23 cellular contexts compared by ENCODE assay signal in genomic region chr2:171972329-171972982, GRCh38. TPM values are rescaled to one million over a fixed set of nuclear protein-coding genes. Genes with fewer than 3 reads are reported as not detected.
A peak's percentile ranks its signal among the peaks of the same experiment; 100 is the strongest.
DNase-seq lines count a peak whose midpoint lies in the region; ATAC-seq and TF ChIP-seq lines count a peak whose summit lies in the region.
"Had no signal": no experiment of that assay in that cellular context is flagged by ENCODE, and none has a peak within 500 bp of the region (broad histone marks: within the 10 kb centered on the region; RNA-seq: fewer than 3 reads in every experiment).

No MANE protein-coding gene starts in this region.

- peaks cover 53% of the 10 kb centered on the region for H3K36me3 Mint-ChIP-seq in activated naive CD8-positive, alpha-beta T cell treated with anti-CD3 and anti-CD28 coated beads, Interleukin-2, amount 10 ng/mL, durations not matched to agents 7 days and 5 days

- peaks cover 12 to 65% of the 10 kb centered on the region in 2 experiments for H3K36me3 ChIP-seq in HEK293 (ENCODE audit: control insufficient read depth in 2 of 2, insufficient read depth in 1 of 2, low read length in 2 of 2)

- H3K27ac Mint-ChIP-seq in activated naive CD8-positive, alpha-beta T cell treated with anti-CD3 and anti-CD28 coated beads, Interleukin-2, amount 10 ng/mL, durations not matched to agents 7 days and 5 days: peak overlapping the region; percentile 47
- H3K27ac Mint-ChIP-seq: B cell had no signal

- H3K27ac ChIP-seq in HEK293 (ENCODE audit: extremely low read depth, low read depth, low read length): no peak overlapping the region
- H3K27ac ChIP-seq: A549, HL-60, SJSA1 had no signal

- H3K4me3 ChIP-seq in HEK293 (ENCODE audit: low read depth, low read length): no peak overlapping the region
- H3K4me3 ChIP-seq: A549, SJSA1 had no signal

- H3K9me3 ChIP-seq in HEK293 (ENCODE audit: control insufficient read depth, insufficient read depth, low read depth, low read length): no peaks in the 10 kb centered on the region
- H3K9me3 ChIP-seq: A549, SJSA1 had no signal

- H3K9me3 Mint-ChIP-seq in activated naive CD8-positive, alpha-beta T cell treated with anti-CD3 and anti-CD28 coated beads, Interleukin-2, amount 10 ng/mL, durations not matched to agents 7 days and 5 days: peaks cover 3% of the 10 kb centered on the region
- H3K9me3 Mint-ChIP-seq: CD14-positive monocyte had no signal

- POLR2A ChIA-PET in HEK293 (lab: Yijun Ruan, JAX): interaction anchor here (1.1 kb wide), 1 partner anchor 113 kb away, joined by 5 read pairs; the partner anchor contains the start of gene DLX1
- POLR2A ChIA-PET in activated naive CD8-positive, alpha-beta T cell treated with anti-CD3 and anti-CD28 coated beads, Interleukin-2, amount 10 ng/mL, durations not matched to agents 7 days and 5 days (lab: Charles Lee): interaction anchor here (0.8 kb wide), 1 partner anchor 28 kb away, joined by 3 read pairs; no protein-coding TSS in a partner anchor

- CTCF ChIA-PET in HEK293 (lab: Yijun Ruan, JAX): no interaction called here

- H3K4me1 Mint-ChIP-seq in activated naive CD8-positive, alpha-beta T cell treated with anti-CD3 and anti-CD28 coated beads, Interleukin-2, amount 10 ng/mL, durations not matched to agents 7 days and 5 days: peaks cover 11% of the 10 kb centered on the region
- H3K4me1 Mint-ChIP-seq: B cell had no signal

- no peaks in the 10 kb centered on the region for H3K27me3 Mint-ChIP-seq in activated naive CD8-positive, alpha-beta T cell treated with anti-CD3 and anti-CD28 coated beads, Interleukin-2, amount 10 ng/mL, durations not matched to agents 7 days and 5 days
- H3K27me3 Mint-ChIP-seq: B cell had no signal

- ATAC-seq in activated naive CD8-positive, alpha-beta T cell treated with anti-CD3 and anti-CD28 coated beads, Interleukin-2, amount 10 ng/mL, durations not matched to agents 7 days and 5 days (ENCODE audit: low read depth): no peak
- ATAC-seq in HG03135 (IDR thresholded peaks at IDR 0.05; ENCODE audit: unreplicated experiment): no peak
- ATAC-seq: Right ventricle myocardium inferior had no signal

- no peak overlapping the region for H3K4me3 Mint-ChIP-seq in activated naive CD8-positive, alpha-beta T cell treated with anti-CD3 and anti-CD28 coated beads, Interleukin-2, amount 10 ng/mL, durations not matched to agents 7 days and 5 days
- H3K4me3 Mint-ChIP-seq: B cell, CD14-positive monocyte had no signal

- no peaks in the 10 kb centered on the region for H3K4me1 ChIP-seq in HEK293 (ENCODE audit: control insufficient read depth, insufficient read depth, low read length)
- H3K4me1 ChIP-seq: A549, SJSA1 had no signal

- DNase-seq in OCI-M1 (lab: John Stamatoyannopoulos, UW) (peak; percentile 17), kidney tubule cell (ENCODE audit: low spot score) (peak; percentile 36), activated gamma-delta T cell treated with Interleukin-2 at 50 U/mL for 16 hours (no peak)
- no peak for DNase-seq in activated naive CD8-positive, alpha-beta T cell treated with anti-CD3 and anti-CD28 coated beads, Interleukin-2, amount 10 ng/mL, durations not matched to agents 7 days and 5 days
- no peak for DNase-seq in activated CD8-positive, alpha-beta memory T cell treated with anti-CD3 and anti-CD28 coated beads for 24 hours
- DNase-seq: DMS53; GF-D8; MV-4-11; NCI-H1105 treated with DMSO at 0.1 percent for 48 hours; NCI-H2081; NCI-H2171; NCI-H345; NCI-H524; NCI-H774; NK-92 treated with Interleukin-12 subunit alpha and Interleukin-12 subunit beta, amount 100 ng/mL, for 24 hours had no signal

- TF ChIP-seq CTCF in HEK293 (tag by site-specific recombination; IDR thresholded peaks at IDR 0.05): no peak

TF ChIP-seq in HEK293, 187 proteins besides CTCF, POLR2A, EP300 and RAD21:
- TF ChIP-seq BCL11B (tag by site-specific recombination; IDR thresholded peaks at IDR 0.05; ENCODE audit: low read depth): no peak
- TF ChIP-seq ZNF426 (tag by site-specific recombination; IDR thresholded peaks at IDR 0.05): no peak
- TF ChIP-seq PRDM1 (tag by site-specific recombination; IDR thresholded peaks at IDR 0.05): peak; percentile 90
- no peak for TF ChIP-seq ZIC2 (tag by site-specific recombination; IDR thresholded peaks at IDR 0.05)
- TF ChIP-seq ZNF121 (tag by site-specific recombination; IDR thresholded peaks at IDR 0.05): peak; percentile 61; the same call in 1 of the 2 replicates

RNA-seq across cellular contexts. Expression of gene METAP1D, which starts 27.3 kb away (rescaled TPM):
- 1 to 10 TPM; 4.5 to 5.6 TPM for total RNA-seq in activated naive CD8-positive, alpha-beta T cell treated with anti-CD3 and anti-CD28 coated beads, Interleukin-2, amount 10 ng/mL, durations not matched to agents 7 days and 5 days

RNA-seq across cellular contexts. Expression of gene HAT1, which starts 50.2 kb away (rescaled TPM):
- total RNA-seq in activated naive CD8-positive, alpha-beta T cell treated with anti-CD3 and anti-CD28 coated beads, Interleukin-2, amount 10 ng/mL, durations not matched to agents 7 days and 5 days: 10 to 100 TPM; 52.5 to 54.5 TPM

Comparison
In these comparisons a context has a peak if more than half of its experiments do, and no peak if none do; other contexts are left out.
1. DNase-seq: peak in OCI-M1 (single experiment) and kidney tubule cell (single experiment); none in activated naive CD8-positive, alpha-beta T cell treated with anti-CD3 and anti-CD28 coated beads, Interleukin-2, amount 10 ng/mL, durations not matched to agents 7 days and 5 days (single experiment), activated CD8-positive, alpha-beta memory T cell treated with anti-CD3 and anti-CD28 coated beads for 24 hours (single experiment) and activated gamma-delta T cell treated with Interleukin-2 at 50 U/mL for 16 hours (single experiment).